In genomic region chr12:39780527-39781446, GRCh38 we compare ENCODE assay signal across 1 cellular context.
TF ChIP-seq lines count a peak whose summit lies in the region.

No MANE protein-coding gene starts in this region.

TF ChIP-seq in HEK293, 187 proteins besides CTCF, POLR2A, EP300 and RAD21 (continued from another document and continues in another):
- no peak for TF ChIP-seq ZNF621 (tag by site-specific recombination; IDR thresholded peaks at IDR 0.05)
- TF ChIP-seq MEIS1 (CRISPR knock-in tag; IDR thresholded peaks at IDR 0.05; ENCODE audit: borderline replicate concordance) = no peak
- TF ChIP-seq ZNF658 (tag by site-specific recombination; IDR thresholded peaks at IDR 0.05) = no peak
- TF ChIP-seq ZNF626 (tag by site-specific recombination; IDR thresholded peaks at IDR 0.05) = no peak
- peak; percentile 76; the same call in 1 of the 2 replicates for TF ChIP-seq KLF10 (tag by site-specific recombination; IDR thresholded peaks at IDR 0.05)
- no peak for TF ChIP-seq PRDM1 (tag by site-specific recombination; IDR thresholded peaks at IDR 0.05)
- no peak for TF ChIP-seq ZNF157 (tag by site-specific recombination; IDR thresholded peaks at IDR 0.05)
- no peak for TF ChIP-seq ZNF239 (tag by site-specific recombination; IDR thresholded peaks at IDR 0.05)
- TF ChIP-seq, protein P1, sequence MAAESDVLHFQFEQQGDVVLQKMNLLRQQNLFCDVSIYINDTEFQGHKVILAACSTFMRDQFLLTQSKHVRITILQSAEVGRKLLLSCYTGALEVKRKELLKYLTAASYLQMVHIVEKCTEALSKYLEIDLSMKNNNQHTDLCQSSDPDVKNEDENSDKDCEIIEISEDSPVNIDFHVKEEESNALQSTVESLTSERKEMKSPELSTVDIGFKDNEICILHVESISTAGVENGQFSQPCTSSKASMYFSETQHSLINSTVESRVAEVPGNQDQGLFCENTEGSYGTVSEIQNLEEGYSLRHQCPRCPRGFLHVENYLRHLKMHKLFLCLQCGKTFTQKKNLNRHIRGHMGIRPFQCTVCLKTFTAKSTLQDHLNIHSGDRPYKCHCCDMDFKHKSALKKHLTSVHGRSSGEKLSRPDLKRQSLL (tag by site-specific recombination; IDR thresholded peaks at IDR 0.05) = no peak
- no peak for TF ChIP-seq ZNF544 (tag by site-specific recombination; IDR thresholded peaks at IDR 0.05)
- no peak for TF ChIP-seq ZNF341 (tag by site-specific recombination; IDR thresholded peaks at IDR 0.05; ENCODE audit: low read depth)
- 0 out of 2 replicates have a peak, but pooled peaks have one; percentile 45 for TF ChIP-seq ZNF692 (tag by site-specific recombination; IDR thresholded peaks at IDR 0.05)
- TF ChIP-seq GFI1B (tag by site-specific recombination; IDR thresholded peaks at IDR 0.05) = peak; percentile 43; the same call in 1 of the 2 replicates
- TF ChIP-seq ZNF843 (tag by site-specific recombination; IDR thresholded peaks at IDR 0.05) = peak; percentile 95
- TF ChIP-seq ZNF433 (tag by site-specific recombination; IDR thresholded peaks at IDR 0.05; ENCODE audit: low read depth) = no peak
- TF ChIP-seq ZEB2 (tag by site-specific recombination; IDR thresholded peaks at IDR 0.05) = peak; percentile 90
- TF ChIP-seq ZNF223 (tag by site-specific recombination; IDR thresholded peaks at IDR 0.05) = no peak
- peak; percentile 96 for TF ChIP-seq OSR2 (tag by site-specific recombination; IDR thresholded peaks at IDR 0.05)
- TF ChIP-seq SP2 (tag by site-specific recombination; IDR thresholded peaks at IDR 0.05) = no peak
- no peak for TF ChIP-seq ZNF155 (tag by site-specific recombination; IDR thresholded peaks at IDR 0.05)
- TF ChIP-seq PBX3 (CRISPR knock-in tag; IDR thresholded peaks at IDR 0.05) = no peak
- TF ChIP-seq ZNF501 (tag by site-specific recombination; IDR thresholded peaks at IDR 0.05) = peak; percentile 47; the same call in 1 of the 2 replicates
- TF ChIP-seq ZNF610 (tag by site-specific recombination; IDR thresholded peaks at IDR 0.05; ENCODE audit: borderline replicate concordance) = no peak
- 0 out of 2 replicates have a peak, but pooled peaks have one; percentile 23 for TF ChIP-seq ZBTB8A (tag by site-specific recombination; IDR thresholded peaks at IDR 0.05)
- TF ChIP-seq ZNF140 (tag by site-specific recombination; IDR thresholded peaks at IDR 0.05) = no peak
- no peak; the same call in 1 of the 2 replicates for TF ChIP-seq SP3 (tag by site-specific recombination; IDR thresholded peaks at IDR 0.05)
- no peak for TF ChIP-seq ZNF112 (tag by site-specific recombination; IDR thresholded peaks at IDR 0.05)
- no peak for TF ChIP-seq ZNF664 (tag by site-specific recombination; IDR thresholded peaks at IDR 0.05)
- TF ChIP-seq TCF7L2 (IDR thresholded peaks at IDR 0.05; ENCODE audit: borderline replicate concordance, low read depth, low read length) = 0 out of 2 replicates have a peak, but pooled peaks have one; percentile 29
- TF ChIP-seq ZFP3 (tag by site-specific recombination; IDR thresholded peaks at IDR 0.05; ENCODE audit: low read depth) = no peak
- no peak for TF ChIP-seq YY2 (tag by site-specific recombination; IDR thresholded peaks at IDR 0.05)
- TF ChIP-seq SETDB1 (IDR thresholded peaks at IDR 0.05; ENCODE audit: insufficient read length, low read length) = no peak
- no peak for TF ChIP-seq MYNN (tag by site-specific recombination; IDR thresholded peaks at IDR 0.05; ENCODE audit: borderline replicate concordance)
- TF ChIP-seq ZNF391 (tag by site-specific recombination; IDR thresholded peaks at IDR 0.05; ENCODE audit: borderline replicate concordance, low read depth) = no peak
- no peak for TF ChIP-seq ZSCAN18 (tag by site-specific recombination; IDR thresholded peaks at IDR 0.05)
- TF ChIP-seq ZNF558 (tag by site-specific recombination; IDR thresholded peaks at IDR 0.05) = peak; percentile 31; the same call in 1 of the 2 replicates
- TF ChIP-seq, protein P2, sequence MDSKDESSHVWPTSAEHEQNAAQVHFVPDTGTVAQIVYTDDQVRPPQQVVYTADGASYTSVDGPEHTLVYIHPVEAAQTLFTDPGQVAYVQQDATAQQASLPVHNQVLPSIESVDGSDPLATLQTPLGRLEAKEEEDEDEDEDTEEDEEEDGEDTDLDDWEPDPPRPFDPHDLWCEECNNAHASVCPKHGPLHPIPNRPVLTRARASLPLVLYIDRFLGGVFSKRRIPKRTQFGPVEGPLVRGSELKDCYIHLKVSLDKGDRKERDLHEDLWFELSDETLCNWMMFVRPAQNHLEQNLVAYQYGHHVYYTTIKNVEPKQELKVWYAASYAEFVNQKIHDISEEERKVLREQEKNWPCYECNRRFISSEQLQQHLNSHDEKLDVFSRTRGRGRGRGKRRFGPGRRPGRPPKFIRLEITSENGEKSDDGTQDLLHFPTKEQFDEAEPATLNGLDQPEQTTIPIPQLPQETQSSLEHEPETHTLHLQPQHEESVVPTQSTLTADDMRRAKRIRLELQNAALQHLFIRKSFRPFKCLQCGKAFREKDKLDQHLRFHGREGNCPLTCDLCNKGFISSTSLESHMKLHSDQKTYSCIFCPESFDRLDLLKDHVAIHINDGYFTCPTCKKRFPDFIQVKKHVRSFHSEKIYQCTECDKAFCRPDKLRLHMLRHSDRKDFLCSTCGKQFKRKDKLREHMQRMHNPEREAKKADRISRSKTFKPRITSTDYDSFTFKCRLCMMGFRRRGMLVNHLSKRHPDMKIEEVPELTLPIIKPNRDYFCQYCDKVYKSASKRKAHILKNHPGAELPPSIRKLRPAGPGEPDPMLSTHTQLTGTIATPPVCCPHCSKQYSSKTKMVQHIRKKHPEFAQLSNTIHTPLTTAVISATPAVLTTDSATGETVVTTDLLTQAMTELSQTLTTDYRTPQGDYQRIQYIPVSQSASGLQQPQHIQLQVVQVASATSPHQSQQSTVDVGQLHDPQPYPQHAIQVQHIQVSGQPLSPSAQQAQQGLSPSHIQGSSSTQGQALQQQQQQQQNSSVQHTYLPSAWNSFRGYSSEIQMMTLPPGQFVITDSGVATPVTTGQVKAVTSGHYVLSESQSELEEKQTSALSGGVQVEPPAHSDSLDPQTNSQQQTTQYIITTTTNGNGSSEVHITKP (tag by site-specific recombination; IDR thresholded peaks at IDR 0.05) = no peak
- TF ChIP-seq ZNF629 (tag by site-specific recombination; IDR thresholded peaks at IDR 0.05) = peak; percentile 62; the same call in 1 of the 2 replicates
- TF ChIP-seq ZBTB26 (tag by site-specific recombination; optimal IDR thresholded peaks at IDR 0.05) = no peak
- TF ChIP-seq, protein P3, sequence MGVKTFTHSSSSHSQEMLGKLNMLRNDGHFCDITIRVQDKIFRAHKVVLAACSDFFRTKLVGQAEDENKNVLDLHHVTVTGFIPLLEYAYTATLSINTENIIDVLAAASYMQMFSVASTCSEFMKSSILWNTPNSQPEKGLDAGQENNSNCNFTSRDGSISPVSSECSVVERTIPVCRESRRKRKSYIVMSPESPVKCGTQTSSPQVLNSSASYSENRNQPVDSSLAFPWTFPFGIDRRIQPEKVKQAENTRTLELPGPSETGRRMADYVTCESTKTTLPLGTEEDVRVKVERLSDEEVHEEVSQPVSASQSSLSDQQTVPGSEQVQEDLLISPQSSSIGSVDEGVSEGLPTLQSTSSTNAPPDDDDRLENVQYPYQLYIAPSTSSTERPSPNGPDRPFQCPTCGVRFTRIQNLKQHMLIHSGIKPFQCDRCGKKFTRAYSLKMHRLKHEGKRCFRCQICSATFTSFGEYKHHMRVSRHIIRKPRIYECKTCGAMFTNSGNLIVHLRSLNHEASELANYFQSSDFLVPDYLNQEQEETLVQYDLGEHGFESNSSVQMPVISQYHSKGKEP (tag by site-specific recombination; IDR thresholded peaks at IDR 0.05) = peak; percentile 84
- peak; percentile 96 for TF ChIP-seq KLF1 (tag by site-specific recombination; IDR thresholded peaks at IDR 0.05)
- TF ChIP-seq, protein P4, sequence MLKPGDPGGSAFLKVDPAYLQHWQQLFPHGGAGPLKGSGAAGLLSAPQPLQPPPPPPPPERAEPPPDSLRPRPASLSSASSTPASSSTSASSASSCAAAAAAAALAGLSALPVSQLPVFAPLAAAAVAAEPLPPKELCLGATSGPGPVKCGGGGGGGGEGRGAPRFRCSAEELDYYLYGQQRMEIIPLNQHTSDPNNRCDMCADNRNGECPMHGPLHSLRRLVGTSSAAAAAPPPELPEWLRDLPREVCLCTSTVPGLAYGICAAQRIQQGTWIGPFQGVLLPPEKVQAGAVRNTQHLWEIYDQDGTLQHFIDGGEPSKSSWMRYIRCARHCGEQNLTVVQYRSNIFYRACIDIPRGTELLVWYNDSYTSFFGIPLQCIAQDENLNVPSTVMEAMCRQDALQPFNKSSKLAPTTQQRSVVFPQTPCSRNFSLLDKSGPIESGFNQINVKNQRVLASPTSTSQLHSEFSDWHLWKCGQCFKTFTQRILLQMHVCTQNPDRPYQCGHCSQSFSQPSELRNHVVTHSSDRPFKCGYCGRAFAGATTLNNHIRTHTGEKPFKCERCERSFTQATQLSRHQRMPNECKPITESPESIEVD (tag by site-specific recombination; IDR thresholded peaks at IDR 0.05) = peak; percentile 96
- TF ChIP-seq ZNF473 (tag by site-specific recombination; IDR thresholded peaks at IDR 0.05) = no peak
- TF ChIP-seq ZNF2 (tag by site-specific recombination; IDR thresholded peaks at IDR 0.05) = peak; percentile 60; the same call in 1 of the 2 replicates
- TF ChIP-seq, protein P5, sequence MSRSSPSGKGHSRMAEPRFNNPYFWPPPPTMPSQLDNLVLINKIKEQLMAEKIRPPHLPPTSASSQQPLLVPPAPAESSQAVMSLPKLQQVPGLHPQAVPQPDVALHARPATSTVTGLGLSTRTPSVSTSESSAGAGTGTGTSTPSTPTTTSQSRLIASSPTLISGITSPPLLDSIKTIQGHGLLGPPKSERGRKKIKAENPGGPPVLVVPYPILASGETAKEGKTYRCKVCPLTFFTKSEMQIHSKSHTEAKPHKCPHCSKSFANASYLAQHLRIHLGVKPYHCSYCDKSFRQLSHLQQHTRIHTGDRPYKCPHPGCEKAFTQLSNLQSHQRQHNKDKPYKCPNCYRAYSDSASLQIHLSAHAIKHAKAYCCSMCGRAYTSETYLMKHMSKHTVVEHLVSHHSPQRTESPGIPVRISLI (tag by site-specific recombination; IDR thresholded peaks at IDR 0.05) = peak; percentile 94
- peak; percentile 85 for TF ChIP-seq SP7 (tag by site-specific recombination; IDR thresholded peaks at IDR 0.05)
- no peak for TF ChIP-seq ZNF202 (tag by site-specific recombination; IDR thresholded peaks at IDR 0.05; ENCODE audit: borderline replicate concordance)
- TF ChIP-seq ZFP41 (tag by site-specific recombination; IDR thresholded peaks at IDR 0.05; ENCODE audit: borderline replicate concordance) = no peak
- no peak for TF ChIP-seq ZNF302 (tag by site-specific recombination; IDR thresholded peaks at IDR 0.05; ENCODE audit: low read depth)
- peak; percentile 57; the same call in 1 of the 2 replicates for TF ChIP-seq ATF2 (tag by site-specific recombination; IDR thresholded peaks at IDR 0.05; ENCODE audit: low read depth)
- TF ChIP-seq KLF9 (tag by site-specific recombination; IDR thresholded peaks at IDR 0.05; ENCODE audit: low read depth) = peak; percentile 88
- no peak for TF ChIP-seq ZSCAN23 (tag by site-specific recombination; IDR thresholded peaks at IDR 0.05)
- TF ChIP-seq ZNF707 (tag by site-specific recombination; IDR thresholded peaks at IDR 0.05) = no peak
- TF ChIP-seq REPIN1 (tag by site-specific recombination; IDR thresholded peaks at IDR 0.05; ENCODE audit: low read depth) = no peak
- TF ChIP-seq ZNF10 (tag by site-specific recombination; IDR thresholded peaks at IDR 0.05) = peak; percentile 23; the same call in 1 of the 2 replicates
